Comparison of ENCODE assay signal across 8 cellular contexts in the genomic region with DNA sequence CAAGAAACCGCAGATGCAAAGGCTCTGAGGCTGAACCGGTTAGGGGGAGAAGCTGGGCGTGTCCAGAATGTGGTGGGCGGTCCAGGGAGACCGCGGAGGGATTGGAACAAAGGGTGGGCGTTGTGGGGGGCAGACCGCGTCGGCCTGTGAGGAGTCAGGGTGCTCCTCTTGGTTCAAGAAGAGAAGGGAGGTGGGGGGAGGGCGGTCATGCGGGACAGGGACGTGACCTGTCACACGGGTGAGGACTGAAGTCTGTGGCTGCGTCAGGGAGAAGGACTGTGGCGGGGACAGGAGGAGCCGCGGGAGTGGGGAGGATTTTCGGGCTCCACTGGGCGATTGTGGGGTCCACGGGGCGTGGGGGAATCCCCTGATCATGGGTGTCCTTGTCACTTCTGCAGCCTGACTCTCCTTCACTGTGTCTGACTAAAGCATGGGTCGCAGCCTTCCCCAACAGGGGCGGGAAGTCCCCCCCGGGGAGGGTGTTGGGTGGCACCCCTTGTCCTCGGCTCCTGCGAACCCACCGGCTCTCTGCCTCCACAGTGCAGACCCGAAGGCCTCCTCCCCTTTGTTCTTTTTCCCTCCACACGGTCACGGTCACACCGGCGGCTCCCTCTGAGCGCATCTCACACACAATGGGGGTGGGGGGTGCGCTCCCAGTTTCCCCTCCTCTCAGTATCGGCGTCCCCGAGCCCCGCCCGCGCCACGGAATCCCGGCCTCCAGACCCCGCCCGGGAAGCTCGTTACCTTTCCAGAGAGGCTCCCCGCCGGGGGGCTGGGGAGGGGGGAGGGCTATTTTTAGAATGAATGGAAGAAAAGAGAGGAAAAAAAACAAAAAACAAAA. TPM values are rescaled to one million over a fixed set of nuclear protein-coding genes. Genes with fewer than 3 reads are reported as not detected.
DNase-seq lines count a peak whose midpoint lies in the region; ATAC-seq and TF ChIP-seq lines count a peak whose summit lies in the region.

No MANE protein-coding gene starts in this region.

- H3K4me3 Mint-ChIP-seq in GM23338, result peak overlapping the region; percentile 76

- H3K4me1 Mint-ChIP-seq in GM23338, result peaks cover 37% of the 10 kb centered on the region

- H3K4me3 ChIP-seq in GM23338, result peak overlapping the region; percentile 72
- H3K4me3 ChIP-seq in iPS DF 6.9 (ENCODE audit: low read length), result peak overlapping the region; percentile 58; the same call in 1 of the 2 replicates
- no peak overlapping the region for H3K4me3 ChIP-seq in tibial artery

- H3K4me1 ChIP-seq in GM23338 (ENCODE audit: insufficient read depth), result peaks cover 35% of the 10 kb centered on the region; the same call in 1 of the 2 replicates
- H3K4me1 ChIP-seq in iPS DF 6.9 (ENCODE audit: control insufficient read depth, insufficient read depth, low read length), result peaks cover 1% of the 10 kb centered on the region; the same call in 1 of the 2 replicates
- H3K4me1 ChIP-seq in tibial artery, result peaks cover 0 to 59% (median 48%) of the 10 kb centered on the region in 4 donors

- H3K27me3 Mint-ChIP-seq in GM23338 (ENCODE audit: insufficient read depth, low read depth, poor library complexity), result peaks cover 77% of the 10 kb centered on the region

- H3K9me3 ChIP-seq in iPS DF 6.9 (ENCODE audit: control insufficient read depth, insufficient read depth, low read length) (no peaks in the 10 kb centered on the region), tibial artery (no peaks in the 10 kb centered on the region)

- WGBS in iPS DF 6.9 (ENCODE audit: insufficient coverage, insufficient read length), result no CpG with 5 or more reads among the region's 48 CpGs

- no peaks in the 10 kb centered on the region for H3K9me2 ChIP-seq in GM23338 (ENCODE audit: insufficient read depth)

- ATAC-seq in GM23338 (peak; percentile 17), GM19324 (IDR thresholded peaks at IDR 0.05; ENCODE audit: low FRiP score, unreplicated experiment) (no peak)

- no peak overlapping the region for H3K27ac Mint-ChIP-seq in GM23338

- DNase-seq in 8988T (peak; percentile 77), GM23338 (ENCODE audit: low spot score) (peak; percentile 60), iPS DF 6.9 (ENCODE audit: low read depth, low spot score) (no peak), tibial artery (no peak), NCI-H187 treated with DMSO at 0.1 percent for 48 hours (lab: John Stamatoyannopoulos, UW) (no peak), NCI-H2196 (lab: John Stamatoyannopoulos, UW; ENCODE audit: unreplicated experiment) (no peak)
- peak; percentile 46 to 55 for DNase-seq in activated CD4-positive, alpha-beta T cell treated with anti-CD3 and anti-CD28 coated beads, Interleukin-2, amount 50 U/mL, for 48 hours

- H3K27ac ChIP-seq in GM23338 (ENCODE audit: low read depth) (no peak overlapping the region), iPS DF 6.9 (ENCODE audit: low read length) (no peak overlapping the region), tibial artery (no peak overlapping the region)

- peak overlapping the region; percentile 94 for H3K4me2 ChIP-seq in GM23338

- peak overlapping the region; percentile 93 for H2AFZ ChIP-seq in GM23338

- H4K20me1 ChIP-seq in GM23338 (replicated peaks; ENCODE audit: insufficient read depth), result no peaks in the 10 kb centered on the region

- H3K9me3 Mint-ChIP-seq in GM23338, result no peaks in the 10 kb centered on the region

- H3K79me2 ChIP-seq in GM23338 (replicated peaks; ENCODE audit: insufficient read depth), result no peaks in the 10 kb centered on the region

- intact Hi-C loops in tibial artery (cut with DNase I; ENCODE audit: low total_unique reads), result no loop called here

- TF ChIP-seq CTCF in GM23338 (conservative IDR thresholded peaks at IDR 0.05; ENCODE audit: low read depth in 2 of 2), result no peak
- TF ChIP-seq CTCF in tibial artery (IDR thresholded peaks at IDR 0.05), result no peak

- H3K27me3 ChIP-seq in GM23338 (ENCODE audit: insufficient read depth), result peaks cover 60% of the 10 kb centered on the region
- H3K27me3 ChIP-seq in iPS DF 6.9 (ENCODE audit: control insufficient read depth, insufficient read depth, low read length), result peaks cover 24% of the 10 kb centered on the region
- peaks cover 3 to 68% of the 10 kb centered on the region in 2 donors for H3K27me3 ChIP-seq in tibial artery

- H3K36me3 Mint-ChIP-seq in GM23338 (ENCODE audit: low read depth), result no peaks in the 10 kb centered on the region; the same call in 2 of the 3 replicates

- no peaks in the 10 kb centered on the region for H3K36me3 ChIP-seq in GM23338 (ENCODE audit: insufficient read depth)
- H3K36me3 ChIP-seq in iPS DF 6.9 (ENCODE audit: control insufficient read depth, insufficient read depth, low read length), result no peaks in the 10 kb centered on the region
- no peaks in the 10 kb centered on the region for H3K36me3 ChIP-seq in tibial artery

- peaks cover 22% of the 10 kb centered on the region for H3F3A ChIP-seq in GM23338 (replicated peaks; ENCODE audit: low read depth)

TF ChIP-seq in GM23338, 12 proteins besides CTCF, POLR2A, EP300 and RAD21:
- TF ChIP-seq ZNF114 (CRISPR knock-in tag; IDR thresholded peaks at IDR 0.05), result no peak
- peak; percentile 51; the same call in 1 of the 2 replicates for TF ChIP-seq POLR2AphosphoS5 (IDR thresholded peaks at IDR 0.05; ENCODE audit: low read depth)

RNA-seq across cellular contexts. Expression of gene KCNN1, which starts 16.4 kb away (rescaled TPM):
- 12.4 and 29.8 TPM in 2 replicates for total RNA-seq in GM23338 (2014; rRNA removed; shearing (Covaris generic))
- 2.2 and 3.3 TPM in 2 replicates for polyA plus RNA-seq in GM23338 (2016; fragmentation: Nextera tagmentation; extraction: Ambion mirVana)

RNA-seq across cellular contexts. Expression of gene CCDC124, which starts 17.7 kb away (rescaled TPM):
- 55.0 and 56.0 TPM in 2 replicates for total RNA-seq in GM23338 (2014; rRNA removed; shearing (Covaris generic))
- polyA plus RNA-seq in GM23338 (2016; fragmentation: Nextera tagmentation; extraction: Ambion mirVana), result 182 and 194 TPM in 2 replicates

RNA-seq across cellular contexts. Expression of gene ARRDC2, which starts 57.4 kb away (rescaled TPM):
- 7.1 and 18.7 TPM in 2 replicates for total RNA-seq in GM23338 (2014; rRNA removed; shearing (Covaris generic))
- 2.4 and 3.2 TPM in 2 replicates for polyA plus RNA-seq in GM23338 (2016; fragmentation: Nextera tagmentation; extraction: Ambion mirVana)

Comparison
In these comparisons a context has a peak if more than half of its experiments do, and no peak if none do; other contexts are left out.
1. DNase-seq: peak in 8988T (single experiment), GM23338 (single experiment) and activated CD4-positive, alpha-beta T cell treated with anti-CD3 and anti-CD28 coated beads, Interleukin-2, amount 50 U/mL, for 48 hours (2 of 2); none in iPS DF 6.9 (single experiment), tibial artery (0 of 2), NCI-H187 treated with DMSO at 0.1 percent for 48 hours (single experiment) and NCI-H2196 (single experiment).
2. H3K4me3 ChIP-seq: peak in GM23338 (single experiment) and iPS DF 6.9 (single experiment); none in tibial artery (0 of 2).